Comparison of ENCODE assay signal across 25 cellular contexts in the genomic region with DNA sequence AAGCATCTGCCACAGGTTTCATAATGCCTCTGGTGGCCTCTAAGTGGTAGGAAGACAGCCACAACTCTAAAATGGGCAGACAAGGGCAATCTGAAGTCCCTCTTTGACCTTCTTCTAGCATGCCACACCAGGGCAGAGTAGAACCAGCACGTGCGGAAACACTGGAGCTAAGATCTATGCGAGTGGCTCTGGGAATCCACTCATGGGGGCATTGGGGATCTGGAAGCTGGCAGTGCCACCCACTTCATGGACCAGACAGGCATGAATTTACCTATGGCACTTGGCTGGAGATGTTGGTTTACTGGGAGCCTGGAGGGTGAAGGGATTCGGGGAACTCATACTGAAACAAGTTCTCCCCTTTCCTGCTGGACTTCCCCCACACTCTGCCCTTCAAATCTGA.
"Had no signal": no experiment of that assay in that cellular context is flagged by ENCODE, and none has a peak within 500 bp of the region (broad histone marks: within the 10 kb centered on the region; RNA-seq: fewer than 3 reads in every experiment).

No MANE protein-coding gene starts in this region.

- H3K36me3 ChIP-seq: stomach, suprapubic skin, thoracic aorta, tibial artery, tibial nerve, transverse colon, upper lobe of left lung, upper lobe of right lung, uterus, vagina had no signal

- DNase-seq: stimulated activated CD4-positive, alpha-beta T cell treated with anti-CD3 and anti-CD28 coated beads, Interleukin-2, amount 100 ng/mL, for 48 hours; stimulated activated CD4-positive, alpha-beta T cell treated with anti-CD3 and anti-CD28 coated beads, Interleukin-4, amount 100 ng/mL, for 1 hour; stimulated activated CD4-positive, alpha-beta T cell treated with anti-CD3 and anti-CD28 coated beads, Interleukin-4, amount 100 ng/mL, for 24 hours; stimulated activated CD4-positive, alpha-beta T cell treated with anti-CD3 and anti-CD28 coated beads, Interleukin-4, amount 100 ng/mL, for 4 hours; stimulated activated CD8-positive, alpha-beta memory T cell treated with anti-CD3 and anti-CD28 coated beads, Interleukin-4, amount 100 ng/mL, for 48 hours; stimulated activated naive B cell treated with anti-CD40 and anti-IgM and Interleukin-4, amounts not matched to agents 10 μg/mL and 1 μg/mL and 100 μg/mL, for 72 hours; stimulated activated naive CD4-positive, alpha-beta T cell; stimulated activated naive CD4-positive, alpha-beta T cell treated with Interleukin-2 at 50 U/mL for 16 hours; stimulated activated naive CD8-positive, alpha-beta T cell treated with anti-CD3 and anti-CD28 coated beads, Interleukin-15, amount 100 ng/mL, for 72 hours; stimulated activated naive CD8-positive, alpha-beta T cell treated with anti-CD3 and anti-CD28 coated beads, Interleukin-15, Interleukin-2, amounts not matched to agents 100 U/mL and 50 U/mL, for 24 hours; stomach; substantia nigra; testis; tibial artery; trophoblast cell; upper lobe of left lung; upper lobe of right lung had no signal

- H3K4me1 ChIP-seq: testis, tibial artery, tibial nerve, transverse colon, upper lobe of left lung, upper lobe of right lung, uterus, vagina had no signal

- H3K9me3 ChIP-seq: stomach, suprapubic skin, testis, thoracic aorta, tibial artery, tibial nerve, transverse colon, upper lobe of left lung, upper lobe of right lung, uterus, vagina had no signal

- ATAC-seq: stimulated activated effector memory CD8-positive, alpha-beta T cell treated with anti-CD3 and anti-CD28 coated beads, Interleukin-12 subunit alpha, Interleukin-12 subunit beta, amount 100 ng/mL, for 72 hours; stimulated activated memory B cell treated with anti-CD40 and anti-IgM and Interleukin-4, amounts not matched to agents 10 μg/mL and 1 μg/mL and 100 μg/mL, for 72 hours; stimulated activated naive B cell treated with anti-CD40 and anti-IgM and Interleukin-4, amounts not matched to agents 10 μg/mL and 1 μg/mL and 100 μg/mL, for 72 hours; stimulated activated naive CD8-positive, alpha-beta T cell treated with anti-CD3 and anti-CD28 coated beads, Interleukin-15, amount 100 ng/mL, for 72 hours; stimulated activated naive CD8-positive, alpha-beta T cell treated with anti-CD3 and anti-CD28 coated beads, Interleukin-15, Interleukin-2, amounts not matched to agents 100 U/mL and 50 U/mL, for 24 hours; upper lobe of right lung had no signal

- H3K27ac ChIP-seq: stomach, suprapubic skin, testis, thoracic aorta, tibial artery, tibial nerve, transverse colon, upper lobe of left lung, upper lobe of right lung, uterus, vagina had no signal

- H3K27me3 ChIP-seq: stomach, suprapubic skin, testis, tibial artery, tibial nerve, transverse colon, upper lobe of left lung, upper lobe of right lung, uterus, vagina had no signal

- H3K4me3 ChIP-seq: stomach, suprapubic skin, testis, thoracic aorta, tibial artery, tibial nerve, transverse colon, upper lobe of left lung, upper lobe of right lung, uterus, vagina had no signal
